In genomic region chr2:15670469-15670868, GRCh38 we compare ENCODE assay signal across 27 cellular contexts.
"Had no signal": no experiment of that assay in that cellular context is flagged by ENCODE, and none has a peak within 500 bp of the region (broad histone marks: within the 10 kb centered on the region; RNA-seq: fewer than 3 reads in every experiment).

No MANE protein-coding gene starts in this region.

- H3K27me3 ChIP-seq: colonic mucosa, esophagus squamous epithelium, foreskin keratinocyte, gastrocnemius medialis had no signal

- H3K36me3 ChIP-seq: colonic mucosa, esophagus muscularis mucosa, esophagus squamous epithelium, gastrocnemius medialis, gastroesophageal sphincter, heart left ventricle, heart right ventricle had no signal

- H3K4me3 ChIP-seq: colonic mucosa, coronary artery, dorsolateral prefrontal cortex, esophagus muscularis mucosa, esophagus squamous epithelium, gastrocnemius medialis, gastroesophageal sphincter, heart left ventricle, heart right ventricle had no signal

- H3K9me3 ChIP-seq: colonic mucosa, esophagus muscularis mucosa, esophagus squamous epithelium, gastrocnemius medialis, gastroesophageal sphincter, heart right ventricle had no signal

- H3K27ac ChIP-seq: colonic mucosa, coronary artery, dorsolateral prefrontal cortex, epithelial cell of prostate, esophagus muscularis mucosa, esophagus squamous epithelium, foreskin keratinocyte, gastrocnemius medialis, gastroesophageal sphincter, heart left ventricle had no signal

- H3K4me1 ChIP-seq: colonic mucosa, gastrocnemius medialis had no signal

- FAIRE-seq: colon, endometrium, endothelial cell of umbilical vein, frontal cortex had no signal

- DNase-seq: colonic mucosa; cortex of kidney; dorsolateral prefrontal cortex; effector CD4-positive, alpha-beta T cell; effector CD8-positive, alpha-beta T cell; effector memory CD4-positive, alpha-beta T cell; effector memory CD8-positive, alpha-beta T cell; endodermal cell; erythroblast; esophagus squamous epithelium; foreskin fibroblast; foreskin keratinocyte; foreskin melanocyte; gastrocnemius medialis; glutamatergic neuron; head of caudate nucleus; heart left ventricle; heart right ventricle had no signal

- ATAC-seq: effector memory CD8-positive, alpha-beta T cell; esophagus mucosa; foreskin keratinocyte; gastrocnemius medialis; gastroesophageal sphincter had no signal
